Comparison of ENCODE assay signal across 26 cellular contexts in the genomic region with DNA sequence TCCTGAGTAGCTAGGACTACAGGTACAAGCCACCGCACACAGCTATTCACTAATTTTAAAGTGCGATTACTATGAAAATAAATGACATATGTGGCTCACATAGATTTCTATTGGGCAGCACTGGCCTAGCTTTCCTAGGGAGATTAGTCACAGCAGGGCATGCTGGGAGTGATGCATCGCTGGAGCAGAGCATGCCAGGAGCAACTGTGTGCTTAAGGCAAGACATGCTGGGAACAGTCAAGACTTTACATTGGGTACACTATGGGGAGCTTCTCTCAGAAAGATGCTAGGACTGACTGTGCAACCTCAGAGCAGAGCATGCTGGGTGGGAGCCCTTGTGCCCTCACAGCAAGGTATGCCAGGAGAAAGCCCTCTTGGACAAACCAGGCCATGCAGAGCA. TPM values are rescaled to one million over a fixed set of nuclear protein-coding genes. Genes with fewer than 3 reads are reported as not detected.
"Had no signal": no experiment of that assay in that cellular context is flagged by ENCODE, and none has a peak within 500 bp of the region (broad histone marks: within the 10 kb centered on the region; RNA-seq: fewer than 3 reads in every experiment).

No MANE protein-coding gene starts in this region.

- H3K27me3 ChIP-seq: esophagus muscularis mucosa, gastroesophageal sphincter, neutrophil, spleen, testis, transverse colon had no signal

- H3K36me3 ChIP-seq: neutrophil had no signal

- H3K27ac ChIP-seq: epithelial cell of prostate, esophagus muscularis mucosa, gastroesophageal sphincter, left ventricle myocardium inferior, lower lobe of right lung, neutrophil, spleen, testis, transverse colon had no signal

- H3K9me3 ChIP-seq: lower lobe of right lung, neutrophil, testis had no signal

- H3K27ac Mint-ChIP-seq: memory B cell; nephron progenitor cell; stimulated activated memory B cell treated with anti-CD40 and anti-IgM and Interleukin-4, amounts not matched to agents 10 μg/mL and 1 μg/mL and 100 μg/mL, for 72 hours; stimulated activated naive CD8-positive, alpha-beta T cell treated with anti-CD3 and anti-CD28 coated beads, Interleukin-15, amount 100 ng/mL, for 72 hours had no signal

- DNase-seq: cortex of kidney; effector memory CD4-positive, alpha-beta T cell; foreskin fibroblast; immature natural killer cell; left cardiac atrium; left ventricle myocardium inferior; lower lobe of right lung; midbrain; nephron progenitor cell; stimulated activated CD4-positive, alpha-beta T cell treated with anti-CD3 and anti-CD28 coated beads, Interleukin-15, amount 100 ng/mL, for 24 hours; stimulated activated CD4-positive, alpha-beta T cell treated with anti-CD3 and anti-CD28 coated beads, Interleukin-1b, Interleukin-23, amount 100 ng/mL, for 48 hours; stimulated activated CD4-positive, alpha-beta T cell treated with anti-CD3 and anti-CD28 coated beads, Interleukin-4, amount 100 ng/mL, for 24 hours; stimulated activated naive CD8-positive, alpha-beta T cell treated with anti-CD3 and anti-CD28 coated beads, Interleukin-15, amount 100 ng/mL, for 72 hours; testis; transverse colon had no signal

- ATAC-seq: gastroesophageal sphincter; left cardiac atrium; sciatic nerve; stimulated activated memory B cell treated with anti-CD40 and anti-IgM and Interleukin-4, amounts not matched to agents 10 μg/mL and 1 μg/mL and 100 μg/mL, for 72 hours; stimulated activated naive CD8-positive, alpha-beta T cell treated with anti-CD3 and anti-CD28 coated beads, Interleukin-15, amount 100 ng/mL, for 72 hours had no signal

- H3K9me3 Mint-ChIP-seq: memory B cell; stimulated activated memory B cell treated with anti-CD40 and anti-IgM and Interleukin-4, amounts not matched to agents 10 μg/mL and 1 μg/mL and 100 μg/mL, for 72 hours had no signal

- H3K4me1 ChIP-seq: transverse colon had no signal

- H3K4me3 Mint-ChIP-seq: immature natural killer cell; memory B cell; nephron progenitor cell; stimulated activated memory B cell treated with anti-CD40 and anti-IgM and Interleukin-4, amounts not matched to agents 10 μg/mL and 1 μg/mL and 100 μg/mL, for 72 hours; stimulated activated naive CD8-positive, alpha-beta T cell treated with anti-CD3 and anti-CD28 coated beads, Interleukin-15, amount 100 ng/mL, for 72 hours had no signal

- H3K27me3 Mint-ChIP-seq: memory B cell; stimulated activated memory B cell treated with anti-CD40 and anti-IgM and Interleukin-4, amounts not matched to agents 10 μg/mL and 1 μg/mL and 100 μg/mL, for 72 hours; stimulated activated naive CD8-positive, alpha-beta T cell treated with anti-CD3 and anti-CD28 coated beads, Interleukin-15, amount 100 ng/mL, for 72 hours had no signal

- FAIRE-seq: endometrium, keratinocyte had no signal

- H3K4me3 ChIP-seq: esophagus muscularis mucosa, gastroesophageal sphincter, left ventricle myocardium inferior, lower lobe of right lung, spleen, testis, transverse colon had no signal

RNA-seq across cellular contexts. Expression of a gene that starts 40.5 kb away (rescaled TPM):
- total RNA-seq: skeletal muscle tissue had no signal
